Comparison of ENCODE assay signal across 8 cellular contexts in genomic region chr19:19191920-19192882, GRCh38. TPM values are rescaled to one million over a fixed set of nuclear protein-coding genes. Genes with fewer than 3 reads are reported as not detected.
DNase-seq lines count a peak whose midpoint lies in the region; TF ChIP-seq lines count a peak whose summit lies in the region.

Gene BORCS8, minus strand, starts transcription at chr19:19192152. Its CDS starts 35 bp downstream, at chr19:19192117.
Gene RFXANK, plus strand, starts transcription at chr19:19192258. Its CDS starts 1,689 bp downstream, at chr19:19193947.

- peaks cover 10% of the 10 kb centered on the region for H3K36me3 Mint-ChIP-seq in nephron (ENCODE audit: low read depth)
- H3K36me3 Mint-ChIP-seq in stimulated activated naive CD8-positive, alpha-beta T cell treated with anti-CD3 and anti-CD28 coated beads, Interleukin-15, Interleukin-2, amounts not matched to agents 100 ng/mL and 50 ng/mL, for 24 hours (ENCODE audit: low read depth), result peaks cover 6% of the 10 kb centered on the region

- H3K4me1 ChIP-seq in ES-I3 (ENCODE audit: insufficient read depth, low read length) (no peaks in the 10 kb centered on the region), HAP-1 (peaks cover 6% of the 10 kb centered on the region; the same call in 1 of the 2 replicates), MM.1S (ENCODE audit: low read length) (peaks cover 15% of the 10 kb centered on the region; the same call in 1 of the 2 replicates)

- no peaks in the 10 kb centered on the region; the same call in 1 of the 2 replicates for H4K20me1 ChIP-seq in MM.1S (ENCODE audit: insufficient read depth, low read length)

- H3K9me3 ChIP-seq in ES-I3 (ENCODE audit: control insufficient read depth, insufficient read depth, low read length) (no peaks in the 10 kb centered on the region), HAP-1 (no peaks in the 10 kb centered on the region), MM.1S (replicated peaks; ENCODE audit: insufficient read depth, low read length) (no peaks in the 10 kb centered on the region)

- peak within 1 kb of the TSS; percentile 97 to 100 (median 99) for H3K4me3 Mint-ChIP-seq in nephron
- H3K4me3 Mint-ChIP-seq in stimulated activated naive CD8-positive, alpha-beta T cell treated with anti-CD3 and anti-CD28 coated beads, Interleukin-15, Interleukin-2, amounts not matched to agents 100 ng/mL and 50 ng/mL, for 24 hours, result peak within 1 kb of the TSS; percentile 95

- H3K79me2 ChIP-seq in MM.1S (ENCODE audit: low read length), result peaks cover 38% of the 10 kb centered on the region

- peak within 1 kb of the TSS; percentile 98 for H3K4me3 ChIP-seq in HAP-1
- peak within 1 kb of the TSS; percentile 76 for H3K4me3 ChIP-seq in MM.1S (ENCODE audit: low read length)
- H3K4me3 ChIP-seq in fibroblast of the aortic adventitia (ENCODE audit: low read depth, low read length), result peak within 1 kb of the TSS; percentile 98

- H3K9ac ChIP-seq in ES-I3 (ENCODE audit: low read depth, low read length), result peak within 1 kb of the TSS; percentile 95
- H3K9ac ChIP-seq in MM.1S (ENCODE audit: low read length), result peak within 1 kb of the TSS; percentile 91

- in situ Hi-C loops in HAP-1 (cut with MboI; ENCODE audit: low sequenced_read_pairs), result no loop called here

- TF ChIP-seq CTCF in MM.1S (IDR thresholded peaks at IDR 0.05; ENCODE audit: low read length) (no peak), fibroblast of the aortic adventitia (IDR thresholded peaks at IDR 0.05; ENCODE audit: insufficient read depth, low read length) (no peak), nephron (IDR thresholded peaks at IDR 0.05; ENCODE audit: unreplicated experiment in 3 of 3) (no peak)

- H3K36me3 ChIP-seq in ES-I3 (ENCODE audit: insufficient read depth, low read length) (no peaks in the 10 kb centered on the region), HAP-1 (replicated peaks) (peaks cover 6% of the 10 kb centered on the region), MM.1S (replicated peaks; ENCODE audit: insufficient read depth, low read length) (no peaks in the 10 kb centered on the region)

- H3K27me3 Mint-ChIP-seq in nephron (ENCODE audit: low read depth), result no peaks in the 10 kb centered on the region
- H3K27me3 Mint-ChIP-seq in stimulated activated naive CD8-positive, alpha-beta T cell treated with anti-CD3 and anti-CD28 coated beads, Interleukin-15, Interleukin-2, amounts not matched to agents 100 ng/mL and 50 ng/mL, for 24 hours, result no peaks in the 10 kb centered on the region

- H3F3A ChIP-seq in MM.1S (ENCODE audit: insufficient read depth, low read length), result 0 out of 2 replicates have a peak, but pooled peaks cover 8% of the 10 kb centered on the region

- no peaks in the 10 kb centered on the region for H3K9me3 Mint-ChIP-seq in nephron
- no peaks in the 10 kb centered on the region for H3K9me3 Mint-ChIP-seq in stimulated activated naive CD8-positive, alpha-beta T cell treated with anti-CD3 and anti-CD28 coated beads, Interleukin-15, Interleukin-2, amounts not matched to agents 100 ng/mL and 50 ng/mL, for 24 hours

- no peaks in the 10 kb centered on the region for H3K9me2 ChIP-seq in MM.1S (replicated peaks; ENCODE audit: insufficient read depth, low read length)

- H3K27ac ChIP-seq in MM.1S (ENCODE audit: low read length), result peak within 1 kb of the TSS; percentile 83

- H2AFZ ChIP-seq in MM.1S (ENCODE audit: low read length), result peak within 1 kb of the TSS; percentile 99

- peak within 1 kb of the TSS; percentile 79 for H3K4me2 ChIP-seq in MM.1S (ENCODE audit: low read depth, low read length)

- H3K27ac Mint-ChIP-seq in nephron, result peak within 1 kb of the TSS; percentile 99 to 100 (median 99)
- H3K27ac Mint-ChIP-seq in stimulated activated naive CD8-positive, alpha-beta T cell treated with anti-CD3 and anti-CD28 coated beads, Interleukin-15, Interleukin-2, amounts not matched to agents 100 ng/mL and 50 ng/mL, for 24 hours, result peak within 1 kb of the TSS; percentile 96

- no peaks in the 10 kb centered on the region for H3K27me3 ChIP-seq in HAP-1 (ENCODE audit: low read depth)
- H3K27me3 ChIP-seq in MM.1S (replicated peaks; ENCODE audit: insufficient read depth, low read length), result no peaks in the 10 kb centered on the region

- DNase-seq in HAP-1 (ENCODE audit: low spot score in 2 of 2) (peak; percentile 99 to 100), MM.1S (peak; percentile 99), SIG-M5 (lab: John Stamatoyannopoulos, UW) (peak; percentile 89), activated gamma-delta T cell (lab: John Stamatoyannopoulos, UW) (peak; percentile 74), fibroblast of the aortic adventitia (ENCODE audit: low read depth) (peak; percentile 99)

- peaks cover 22% of the 10 kb centered on the region for H3K4me1 Mint-ChIP-seq in nephron
- H3K4me1 Mint-ChIP-seq in stimulated activated naive CD8-positive, alpha-beta T cell treated with anti-CD3 and anti-CD28 coated beads, Interleukin-15, Interleukin-2, amounts not matched to agents 100 ng/mL and 50 ng/mL, for 24 hours (ENCODE audit: low read depth), result peaks cover 39% of the 10 kb centered on the region

RNA-seq across cellular contexts. Expression of gene BORCS8, which starts in this region (rescaled TPM):
- 3.5 and 13.8 TPM in 2 replicates for total RNA-seq in fibroblast of the aortic adventitia (ENCODE audit: low replicate concordance)

RNA-seq across cellular contexts. Expression of gene RFXANK, which starts in this region (rescaled TPM):
- 38.0 and 61.2 TPM in 2 replicates for total RNA-seq in fibroblast of the aortic adventitia (ENCODE audit: low replicate concordance)

Comparison
In these comparisons a context has a peak if more than half of its experiments do, and no peak if none do; other contexts are left out.
1. Peak in every context shown above with its lines: DNase-seq, H3K4me3 ChIP-seq and H3K27ac ChIP-seq.